ENCODE assay signal across 27 cellular contexts in the genomic region with DNA sequence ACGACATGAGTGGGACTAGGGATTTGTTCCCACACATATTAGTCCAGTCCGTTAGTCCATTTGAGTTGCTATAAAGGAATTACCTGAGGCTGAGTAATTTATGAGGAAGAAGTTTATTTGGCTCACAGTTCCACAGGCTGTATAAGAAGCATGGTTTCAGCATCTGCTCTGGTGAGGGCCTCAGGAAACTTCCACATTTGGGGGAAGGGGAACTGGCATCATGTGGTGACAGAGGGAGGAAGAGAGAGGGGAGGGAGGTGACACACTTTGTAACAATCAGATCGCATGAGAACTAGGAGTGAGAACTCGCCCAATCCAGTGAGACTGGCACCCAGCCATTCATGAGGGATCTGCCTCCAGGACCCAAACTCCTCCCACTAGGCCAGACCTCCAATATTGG.
"Had no signal": no experiment of that assay in that cellular context is flagged by ENCODE, and none has a peak within 500 bp of the region (broad histone marks: within the 10 kb centered on the region; RNA-seq: fewer than 3 reads in every experiment).

No MANE protein-coding gene starts in this region.

- DNase-seq: naive thymus-derived CD8-positive, alpha-beta T cell; nephron progenitor cell; occipital lobe; ovary; posterior cingulate gyrus; psoas muscle; right cardiac atrium; right lobe of liver; sigmoid colon; small intestine; stimulated activated CD4-positive, alpha-beta T cell treated with anti-CD3 and anti-CD28 coated beads, Interleukin-15, amount 100 ng/mL, for 24 hours; stimulated activated CD4-positive, alpha-beta T cell treated with anti-CD3 and anti-CD28 coated beads, Interleukin-2, amount 100 ng/mL, for 24 hours; stimulated activated CD4-positive, alpha-beta T cell treated with anti-CD3 and anti-CD28 coated beads, Interleukin-2, amount 100 ng/mL, for 48 hours; stimulated activated CD4-positive, alpha-beta T cell treated with anti-CD3 and anti-CD28 coated beads, Interleukin-4, amount 100 ng/mL, for 24 hours; stimulated activated naive B cell treated with anti-CD40 and anti-IgM and Interleukin-4, amounts not matched to agents 10 μg/mL and 1 μg/mL and 100 μg/mL, for 72 hours; stimulated activated naive CD4-positive, alpha-beta T cell treated with Interleukin-2 at 50 U/mL for 16 hours; stimulated activated naive CD8-positive, alpha-beta T cell treated with anti-CD3 and anti-CD28 coated beads, Interleukin-15, amount 100 ng/mL, for 72 hours; substantia nigra; testis; tibial artery; transverse colon; upper lobe of right lung; uterus had no signal

- H3K79me2 ChIP-seq: parathyroid adenoma had no signal

- ATAC-seq: naive thymus-derived CD8-positive, alpha-beta T cell; natural killer cell treated with Interleukin-12 subunit alpha and Interleukin-12 subunit beta and Interleukin-15 and Interleukin-18, amount 100 ng/mL, for 72 hours; psoas muscle; right cardiac atrium; right lobe of liver; stimulated activated effector memory CD8-positive, alpha-beta T cell treated with anti-CD3 and anti-CD28 coated beads, Interleukin-12 subunit alpha, Interleukin-12 subunit beta, amount 100 ng/mL, for 72 hours; stimulated activated naive B cell treated with anti-CD40 and anti-IgM and Interleukin-4, amounts not matched to agents 10 μg/mL and 1 μg/mL and 100 μg/mL, for 72 hours; stimulated activated naive CD8-positive, alpha-beta T cell treated with anti-CD3 and anti-CD28 coated beads, Interleukin-15, amount 100 ng/mL, for 72 hours; upper lobe of right lung had no signal

- H3K9me3 ChIP-seq: ovary, psoas muscle, right lobe of liver, sigmoid colon, suprapubic skin, testis, tibial artery, transverse colon, upper lobe of right lung, uterus had no signal

- H3K9ac ChIP-seq: parathyroid adenoma had no signal

- H3K27me3 ChIP-seq: ovary, right lobe of liver, sigmoid colon, suprapubic skin, testis, tibial artery, transverse colon, upper lobe of right lung, uterus had no signal

- H2AFZ ChIP-seq: parathyroid adenoma had no signal

- H3K4me3 ChIP-seq: ovary, psoas muscle, right lobe of liver, sigmoid colon, suprapubic skin, testis, tibial artery, transverse colon, upper lobe of right lung, uterus had no signal

- H3K27ac ChIP-seq: ovary, parathyroid adenoma, psoas muscle, right lobe of liver, sigmoid colon, suprapubic skin, testis, tibial artery, transverse colon, upper lobe of right lung, uterus had no signal

- H3K4me1 ChIP-seq: parathyroid adenoma, psoas muscle, right lobe of liver, sigmoid colon, suprapubic skin, testis, tibial artery, transverse colon, upper lobe of right lung, uterus had no signal

- H3K36me3 ChIP-seq: ovary, right lobe of liver, sigmoid colon, suprapubic skin, tibial artery, transverse colon, upper lobe of right lung, uterus had no signal
